In genomic region chr17:36534117-36534880, GRCh38 we compare ENCODE assay signal across 1 cellular context.
TF ChIP-seq lines count a peak whose summit lies in the region.

A gene with protein sequence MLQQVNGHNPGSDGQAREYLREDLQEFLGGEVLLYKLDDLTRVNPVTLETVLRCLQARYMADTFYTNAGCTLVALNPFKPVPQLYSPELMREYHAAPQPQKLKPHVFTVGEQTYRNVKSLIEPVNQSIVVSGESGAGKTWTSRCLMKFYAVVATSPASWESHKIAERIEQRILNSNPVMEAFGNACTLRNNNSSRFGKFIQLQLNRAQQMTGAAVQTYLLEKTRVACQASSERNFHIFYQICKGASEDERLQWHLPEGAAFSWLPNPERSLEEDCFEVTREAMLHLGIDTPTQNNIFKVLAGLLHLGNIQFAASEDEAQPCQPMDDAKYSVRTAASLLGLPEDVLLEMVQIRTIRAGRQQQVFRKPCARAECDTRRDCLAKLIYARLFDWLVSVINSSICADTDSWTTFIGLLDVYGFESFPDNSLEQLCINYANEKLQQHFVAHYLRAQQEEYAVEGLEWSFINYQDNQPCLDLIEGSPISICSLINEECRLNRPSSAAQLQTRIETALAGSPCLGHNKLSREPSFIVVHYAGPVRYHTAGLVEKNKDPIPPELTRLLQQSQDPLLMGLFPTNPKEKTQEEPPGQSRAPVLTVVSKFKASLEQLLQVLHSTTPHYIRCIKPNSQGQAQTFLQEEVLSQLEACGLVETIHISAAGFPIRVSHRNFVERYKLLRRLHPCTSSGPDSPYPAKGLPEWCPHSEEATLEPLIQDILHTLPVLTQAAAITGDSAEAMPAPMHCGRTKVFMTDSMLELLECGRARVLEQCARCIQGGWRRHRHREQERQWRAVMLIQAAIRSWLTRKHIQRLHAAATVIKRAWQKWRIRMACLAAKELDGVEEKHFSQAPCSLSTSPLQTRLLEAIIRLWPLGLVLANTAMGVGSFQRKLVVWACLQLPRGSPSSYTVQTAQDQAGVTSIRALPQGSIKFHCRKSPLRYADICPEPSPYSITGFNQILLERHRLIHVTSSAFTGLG (minus strand): TSS chr17:36534868. CDS start chr17:36532538, 2,330 bp downstream.

TF ChIP-seq in K562, 482 proteins besides CTCF, POLR2A, EP300 and RAD21 (continued from another document and continues in another):
- peak; percentile 34 for TF ChIP-seq MGA (IDR thresholded peaks at IDR 0.05)
- TF ChIP-seq ETV1 (tag; conservative IDR thresholded peaks at IDR 0.05; ENCODE audit: low read depth), result peak; percentile 65
- 0 out of 2 replicates have a peak, but pooled peaks have one; percentile 53 for TF ChIP-seq SRSF3 (IDR thresholded peaks at IDR 0.05; ENCODE audit: insufficient read depth, low read length)
- TF ChIP-seq ZBTB33 (CRISPR knock-in tag; IDR thresholded peaks at IDR 0.05), result no peak
- no peak for TF ChIP-seq BRD4 (IDR thresholded peaks at IDR 0.05)
- TF ChIP-seq TOE1 (IDR thresholded peaks at IDR 0.05; ENCODE audit: borderline replicate concordance), result no peak
- TF ChIP-seq TOE1 (CRISPR knock-in tag; IDR thresholded peaks at IDR 0.05; ENCODE audit: borderline replicate concordance, low read depth), result no peak
- no peak for TF ChIP-seq HSF4 (CRISPR knock-in tag; IDR thresholded peaks at IDR 0.05; ENCODE audit: borderline replicate concordance)
- TF ChIP-seq RB1 (IDR thresholded peaks at IDR 0.05; ENCODE audit: low read depth), result peak; percentile 85
- peak; percentile 57 for TF ChIP-seq ZBTB2 (IDR thresholded peaks at IDR 0.05)
- no peak for TF ChIP-seq ZBTB9 (CRISPR knock-in tag; IDR thresholded peaks at IDR 0.05)
- TF ChIP-seq HOMEZ (CRISPR knock-in tag; IDR thresholded peaks at IDR 0.05), result no peak
- no peak for TF ChIP-seq PPARD (CRISPR knock-in tag; IDR thresholded peaks at IDR 0.05)
- TF ChIP-seq CBX8 (IDR thresholded peaks at IDR 0.05; ENCODE audit: borderline replicate concordance, extremely low read depth, low read depth, low read length, poor library complexity, severe bottlenecking), result no peak
- no peak for TF ChIP-seq SAFB2 (IDR thresholded peaks at IDR 0.05; ENCODE audit: borderline replicate concordance, low read depth, low read length, severe bottlenecking)
- no peak for TF ChIP-seq ZNF23 (CRISPR knock-in tag; IDR thresholded peaks at IDR 0.05)
- no peak for TF ChIP-seq XRCC4 (IDR thresholded peaks at IDR 0.05; ENCODE audit: extremely low read depth, insufficient read depth, insufficient read length)
- peak; percentile 49; the same call in 1 of the 2 replicates for TF ChIP-seq HLTF (IDR thresholded peaks at IDR 0.05)
- TF ChIP-seq PHB (CRISPR knock-in tag; IDR thresholded peaks at IDR 0.05), result no peak
- 0 out of 2 replicates have a peak, but pooled peaks have one; percentile 60 for TF ChIP-seq MTA1 (IDR thresholded peaks at IDR 0.05; ENCODE audit: borderline replicate concordance)
- peak; percentile 48; the same call in 1 of the 2 replicates for TF ChIP-seq ZNF12 (CRISPR knock-in tag; IDR thresholded peaks at IDR 0.05)
- TF ChIP-seq ZNF77 (CRISPR knock-in tag; IDR thresholded peaks at IDR 0.05), result no peak
- peak; percentile 29; the same call in 1 of the 2 replicates for TF ChIP-seq POLR2AphosphoS5 (IDR thresholded peaks at IDR 0.05; ENCODE audit: control insufficient read depth, insufficient read depth, low read depth, low read length)
- no peak for TF ChIP-seq RBM17 (IDR thresholded peaks at IDR 0.05; ENCODE audit: borderline replicate concordance, low read depth, low read length)
- 0 out of 2 replicates have a peak, but pooled peaks have one; percentile 41 for TF ChIP-seq ESRRB (CRISPR knock-in tag; IDR thresholded peaks at IDR 0.05; ENCODE audit: borderline replicate concordance)
- TF ChIP-seq, protein P1, sequence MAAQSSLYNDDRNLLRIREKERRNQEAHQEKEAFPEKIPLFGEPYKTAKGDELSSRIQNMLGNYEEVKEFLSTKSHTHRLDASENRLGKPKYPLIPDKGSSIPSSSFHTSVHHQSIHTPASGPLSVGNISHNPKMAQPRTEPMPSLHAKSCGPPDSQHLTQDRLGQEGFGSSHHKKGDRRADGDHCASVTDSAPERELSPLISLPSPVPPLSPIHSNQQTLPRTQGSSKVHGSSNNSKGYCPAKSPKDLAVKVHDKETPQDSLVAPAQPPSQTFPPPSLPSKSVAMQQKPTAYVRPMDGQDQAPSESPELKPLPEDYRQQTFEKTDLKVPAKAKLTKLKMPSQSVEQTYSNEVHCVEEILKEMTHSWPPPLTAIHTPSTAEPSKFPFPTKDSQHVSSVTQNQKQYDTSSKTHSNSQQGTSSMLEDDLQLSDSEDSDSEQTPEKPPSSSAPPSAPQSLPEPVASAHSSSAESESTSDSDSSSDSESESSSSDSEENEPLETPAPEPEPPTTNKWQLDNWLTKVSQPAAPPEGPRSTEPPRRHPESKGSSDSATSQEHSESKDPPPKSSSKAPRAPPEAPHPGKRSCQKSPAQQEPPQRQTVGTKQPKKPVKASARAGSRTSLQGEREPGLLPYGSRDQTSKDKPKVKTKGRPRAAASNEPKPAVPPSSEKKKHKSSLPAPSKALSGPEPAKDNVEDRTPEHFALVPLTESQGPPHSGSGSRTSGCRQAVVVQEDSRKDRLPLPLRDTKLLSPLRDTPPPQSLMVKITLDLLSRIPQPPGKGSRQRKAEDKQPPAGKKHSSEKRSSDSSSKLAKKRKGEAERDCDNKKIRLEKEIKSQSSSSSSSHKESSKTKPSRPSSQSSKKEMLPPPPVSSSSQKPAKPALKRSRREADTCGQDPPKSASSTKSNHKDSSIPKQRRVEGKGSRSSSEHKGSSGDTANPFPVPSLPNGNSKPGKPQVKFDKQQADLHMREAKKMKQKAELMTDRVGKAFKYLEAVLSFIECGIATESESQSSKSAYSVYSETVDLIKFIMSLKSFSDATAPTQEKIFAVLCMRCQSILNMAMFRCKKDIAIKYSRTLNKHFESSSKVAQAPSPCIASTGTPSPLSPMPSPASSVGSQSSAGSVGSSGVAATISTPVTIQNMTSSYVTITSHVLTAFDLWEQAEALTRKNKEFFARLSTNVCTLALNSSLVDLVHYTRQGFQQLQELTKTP (IDR thresholded peaks at IDR 0.05; ENCODE audit: low read depth in 1 of 2, partially characterized antibody in 2 of 2), result peak in 1 of 2 experiments; percentile 47
- no peak for TF ChIP-seq EZH2 (IDR thresholded peaks at IDR 0.05; ENCODE audit: borderline replicate concordance, low read depth, low read length)
